ENCODE assay signal across 17 cellular contexts in genomic region chr4:146274774-146275173, GRCh38.
DNase-seq lines count a peak whose midpoint lies in the region; ATAC-seq, FAIRE-seq and TF ChIP-seq lines count a peak whose summit lies in the region.
"Had no signal": no experiment of that assay in that cellular context is flagged by ENCODE, and none has a peak within 500 bp of the region (broad histone marks: within the 10 kb centered on the region; RNA-seq: fewer than 3 reads in every experiment).

No MANE protein-coding gene starts in this region.

- no peak overlapping the region for H2BK12ac ChIP-seq in H9 (ENCODE audit: insufficient read length, low read depth, low read length)

- H3K4ac ChIP-seq in H9 (ENCODE audit: low read depth, low read length): no peak overlapping the region

- no peaks in the 10 kb centered on the region for H3K79me1 ChIP-seq in H9 (ENCODE audit: insufficient read depth, low read depth, low read length, poor library complexity, severe bottlenecking)

- H3K14ac ChIP-seq in H9 (ENCODE audit: insufficient read depth, low read length): no peak overlapping the region

- no peak overlapping the region for H2BK15ac ChIP-seq in H9 (ENCODE audit: low read depth, low read length)

- H3K4me1 Mint-ChIP-seq in stimulated activated effector memory CD8-positive, alpha-beta T cell treated with anti-CD3 and anti-CD28 coated beads, Interleukin-12 subunit alpha, Interleukin-12 subunit beta, amount 100 ng/mL, for 72 hours: peaks cover 9% of the 10 kb centered on the region
- H3K4me1 Mint-ChIP-seq in H9: no peaks in the 10 kb centered on the region
- H3K4me1 Mint-ChIP-seq: B cell; CD8-positive, alpha-beta memory T cell had no signal

- H2AK5ac ChIP-seq in H9 (ENCODE audit: insufficient read length, low read length): no peak overlapping the region

- no peaks in the 10 kb centered on the region for H3K9me3 Mint-ChIP-seq in stimulated activated effector memory CD8-positive, alpha-beta T cell treated with anti-CD3 and anti-CD28 coated beads, Interleukin-12 subunit alpha, Interleukin-12 subunit beta, amount 100 ng/mL, for 72 hours
- H3K9me3 Mint-ChIP-seq in H9: no peaks in the 10 kb centered on the region
- H3K9me3 Mint-ChIP-seq: CD4-positive, CD25-positive, alpha-beta regulatory T cell; CD8-positive, alpha-beta memory T cell had no signal

- no peaks in the 10 kb centered on the region for H4K20me1 ChIP-seq in H9 (ENCODE audit: control insufficient read depth, insufficient read depth, insufficient read length)
- H4K20me1 ChIP-seq: BLaER1 treated with 17β-estradiol and CSF1 and Interleukin-3, amounts not matched to agents 10 nM and 100 nM had no signal

- H3K23ac ChIP-seq in H9 (ENCODE audit: insufficient read length, low read depth, low read length): no peak overlapping the region

- FAIRE-seq in GM18507 (lab: Jason Lieb, UNC): peak; percentile 75
- FAIRE-seq: G401.6 had no signal

- H4K5ac ChIP-seq in H9 (ENCODE audit: insufficient read length, low read depth, low read length): no peak overlapping the region

- H2BK5ac ChIP-seq in H9 (ENCODE audit: insufficient read length, low read length): no peak overlapping the region

- POLR2A ChIA-PET in GM10248 (lab: Yijun Ruan, JAX): no interaction called here

- no peaks in the 10 kb centered on the region for H3K4me1 ChIP-seq in H9 (ENCODE audit: insufficient read depth, low read length)

- CTCF ChIA-PET in GM10248 (lab: Yijun Ruan, JAX): interaction anchor here (0.9 to 2.7 kb wide), 9 partner anchors 10 to 179 kb away, joined by 3 to 10 read pairs (median 3); no protein-coding TSS in a partner anchor

- no CpG with 5 or more reads among the region's 1 CpG for WGBS in H9 (ENCODE audit: extremely low coverage, insufficient read length, low lambda C conversion rate)

- H2BK120ac ChIP-seq in H9 (ENCODE audit: low read depth, low read length, poor library complexity, severe bottlenecking): no peak overlapping the region

- H3K9me3 ChIP-seq in H9 (ENCODE audit: control insufficient read depth, low read depth, low read length): no peaks in the 10 kb centered on the region
- H3K9me3 ChIP-seq: BLaER1 treated with 17β-estradiol and CSF1 and Interleukin-3, amounts not matched to agents 10 nM and 100 nM had no signal

- H3K27ac Mint-ChIP-seq in stimulated activated effector memory CD8-positive, alpha-beta T cell treated with anti-CD3 and anti-CD28 coated beads, Interleukin-12 subunit alpha, Interleukin-12 subunit beta, amount 100 ng/mL, for 72 hours: no peak overlapping the region
- H3K27ac Mint-ChIP-seq in H9: no peak overlapping the region
- H3K27ac Mint-ChIP-seq: B cell; CD4-positive, CD25-positive, alpha-beta regulatory T cell; CD8-positive, alpha-beta memory T cell had no signal

- no peak overlapping the region for H2AFZ ChIP-seq in H9 (ENCODE audit: low read length)
- H2AFZ ChIP-seq: GM23248 had no signal

- H4K91ac ChIP-seq in H9 (ENCODE audit: insufficient read length, low read depth, low read length): no peak overlapping the region

- H3K27me3 ChIP-seq in H9 (ENCODE audit: insufficient read depth, low read length): no peaks in the 10 kb centered on the region
- H3K27me3 ChIP-seq: BLaER1 treated with 17β-estradiol and CSF1 and Interleukin-3, amounts not matched to agents 10 nM and 100 nM had no signal

- peak; percentile 12 for ATAC-seq in stimulated activated effector memory CD8-positive, alpha-beta T cell treated with anti-CD3 and anti-CD28 coated beads, Interleukin-12 subunit alpha, Interleukin-12 subunit beta, amount 100 ng/mL, for 72 hours

- no peak overlapping the region for H3T11ph ChIP-seq in H9 (ENCODE audit: low read length)

- H3K27me3 Mint-ChIP-seq in H9 (ENCODE audit: low read depth): no peaks in the 10 kb centered on the region
- H3K27me3 Mint-ChIP-seq: B cell; CD4-positive, CD25-positive, alpha-beta regulatory T cell; CD8-positive, alpha-beta memory T cell had no signal

- no peaks in the 10 kb centered on the region for H3K23me2 ChIP-seq in H9 (ENCODE audit: insufficient read length, low read depth, low read length, poor library complexity, severe bottlenecking)

- no peak overlapping the region for H4K8ac ChIP-seq in H9 (replicated peaks; ENCODE audit: insufficient read length, low read depth, low read length)

- H3K4me3 Mint-ChIP-seq in stimulated activated effector memory CD8-positive, alpha-beta T cell treated with anti-CD3 and anti-CD28 coated beads, Interleukin-12 subunit alpha, Interleukin-12 subunit beta, amount 100 ng/mL, for 72 hours: no peak overlapping the region
- no peak overlapping the region for H3K4me3 Mint-ChIP-seq in H9
- H3K4me3 Mint-ChIP-seq: B cell; CD4-positive, CD25-positive, alpha-beta regulatory T cell; CD8-positive, alpha-beta memory T cell had no signal

- H3K79me2 ChIP-seq in H9 (ENCODE audit: insufficient read depth, low read length): no peaks in the 10 kb centered on the region

- H3K4me2 ChIP-seq in H9 (ENCODE audit: insufficient read depth, insufficient read length, low read length): no peak overlapping the region
- H3K4me2 ChIP-seq: KMS-11 had no signal

- no peaks in the 10 kb centered on the region for H3K36me3 Mint-ChIP-seq in stimulated activated effector memory CD8-positive, alpha-beta T cell treated with anti-CD3 and anti-CD28 coated beads, Interleukin-12 subunit alpha, Interleukin-12 subunit beta, amount 100 ng/mL, for 72 hours
- no peaks in the 10 kb centered on the region for H3K36me3 Mint-ChIP-seq in H9 (ENCODE audit: insufficient read depth in 1 of 3, low read depth in 3 of 3)

- DNase-seq in CD1c-positive myeloid dendritic cell (ENCODE audit: extremely low spot score) (peak; percentile 16), GM10248 (ENCODE audit: extremely low spot score) (no peak), GM18507 (ENCODE audit: extremely low spot score, insufficient read length, low read depth) (no peak), inferior parietal cortex (ENCODE audit: extremely low spot score) (no peak), H9 (no peak)
- DNase-seq in stimulated activated effector memory CD8-positive, alpha-beta T cell treated with anti-CD3 and anti-CD28 coated beads, Interleukin-12 subunit alpha, Interleukin-12 subunit beta, amount 100 ng/mL, for 72 hours (ENCODE audit: low spot score in 2 of 2): no peak
- DNase-seq: CD4-positive, CD25-positive, alpha-beta regulatory T cell; CD8-positive, alpha-beta memory T cell; COR-L47; DMS 273 treated with DMSO at 0.1 percent for 48 hours; GM23248; HCEC 1CT had no signal

- H2BK20ac ChIP-seq in H9 (ENCODE audit: low read depth, low read length, poor library complexity, severe bottlenecking): no peak overlapping the region

- H3K9ac ChIP-seq in H9 (ENCODE audit: extremely low read depth, insufficient read length, low read length): no peak overlapping the region
- H3K9ac ChIP-seq: BLaER1 treated with 17β-estradiol and CSF1 and Interleukin-3, amounts not matched to agents 10 nM and 100 nM; GM23248; KMS-11 had no signal

- H3K56ac ChIP-seq in H9 (ENCODE audit: insufficient read length, low read depth, low read length): no peak overlapping the region

- H3K18ac ChIP-seq in H9 (ENCODE audit: insufficient read length, low read depth, low read length): no peak overlapping the region

- H3K27ac ChIP-seq in H9 (ENCODE audit: insufficient read length, low read depth, low read length): no peak overlapping the region
- H3K27ac ChIP-seq: GM23248, HL-60, KMS-11 had no signal

- TF ChIP-seq CTCF in GM10248 (IDR thresholded peaks at IDR 0.05; ENCODE audit: control extremely low read depth, extremely low read depth, low read depth, missing control alignments) (peak; percentile 19), H9 (conservative IDR thresholded peaks at IDR 0.05) (no peak)
